8 cellular contexts compared by ENCODE assay signal in genomic region chr15:74434260-74434915, GRCh38. TPM values are rescaled to one million over a fixed set of nuclear protein-coding genes. Genes with fewer than 3 reads are reported as not detected.
DNase-seq lines count a peak whose midpoint lies in the region; ATAC-seq lines count a peak whose summit lies in the region.

No MANE protein-coding gene starts in this region.

- no peaks in the 10 kb centered on the region for H3K27me3 ChIP-seq in skeletal muscle satellite cell (ENCODE audit: control insufficient read depth, insufficient read depth, low read length)

- H3K9ac ChIP-seq in skeletal muscle satellite cell (ENCODE audit: low read depth, low read length) = peak overlapping the region; percentile 91

- H3K27me3 Mint-ChIP-seq in T-helper 17 cell = no peaks in the 10 kb centered on the region

- H3K36me3 ChIP-seq in skeletal muscle satellite cell (ENCODE audit: insufficient read depth, low read length) = peaks cover 5% of the 10 kb centered on the region

- intact Hi-C loops in Right ventricle myocardium superior (cut with DNase I) = no loop called here

- H3K27ac Mint-ChIP-seq in T-helper 17 cell = no peak overlapping the region

- H3K4me1 ChIP-seq in skeletal muscle satellite cell (ENCODE audit: control insufficient read depth, insufficient read depth, low read length) = peaks cover 40% of the 10 kb centered on the region

- peak overlapping the region; percentile 95 for H3K4me3 ChIP-seq in skeletal muscle satellite cell (ENCODE audit: low read length)

- DNase-seq in T-helper 17 cell (no peak), Right ventricle myocardium superior (no peak), hepatic stellate cell (ENCODE audit: low spot score) (no peak), 8988T (no peak), A172 (ENCODE audit: low spot score) (no peak)

- ATAC-seq in GM21447 (IDR thresholded peaks at IDR 0.05; ENCODE audit: unreplicated experiment) (peak; percentile 7), T-helper 17 cell (no peak), Right ventricle myocardium superior (ENCODE audit: poor library complexity) (peak; percentile 13), HG03039 (IDR thresholded peaks at IDR 0.05; ENCODE audit: unreplicated experiment) (no peak)

- peak overlapping the region; percentile 85 for H3K4me3 Mint-ChIP-seq in T-helper 17 cell

- H3K9me3 ChIP-seq in T-helper 17 cell (ENCODE audit: control insufficient read depth, low read length, poor library complexity, severe bottlenecking) (no peaks in the 10 kb centered on the region), skeletal muscle satellite cell (replicated peaks; ENCODE audit: low read length) (no peaks in the 10 kb centered on the region)

- H3K4me1 Mint-ChIP-seq in T-helper 17 cell = peaks cover 18% of the 10 kb centered on the region

- H3K36me3 Mint-ChIP-seq in T-helper 17 cell (ENCODE audit: low read depth) = no peaks in the 10 kb centered on the region

- peak overlapping the region; percentile 88 for H3K4me2 ChIP-seq in skeletal muscle satellite cell (ENCODE audit: low read length)

RNA-seq across cellular contexts. Expression of gene SEMA7A, which starts 0.6 kb away (rescaled TPM):
- total RNA-seq in T-helper 17 cell = 1 to 10 TPM; 2.2 to 3.6 TPM
- total RNA-seq in Right ventricle myocardium superior = 1.2 TPM
- total RNA-seq in skeletal muscle satellite cell (2012; rRNA removed) = 44.1 and 94.4 TPM in 2 replicates
- 12.6 and 14.3 TPM in 2 replicates for total RNA-seq in A172 (2014; rRNA removed; shearing (Covaris generic))

RNA-seq across cellular contexts. Expression of gene UBL7, which starts 26.6 kb away (rescaled TPM):
- 10 to 100 TPM; 28.0 to 28.2 TPM for total RNA-seq in T-helper 17 cell
- 44.6 TPM for total RNA-seq in Right ventricle myocardium superior
- total RNA-seq in skeletal muscle satellite cell (2012; rRNA removed) = 37.0 and 43.7 TPM in 2 replicates
- 102 and 137 TPM in 2 replicates for total RNA-seq in A172 (2014; rRNA removed; shearing (Covaris generic))

Comparison
In these comparisons a context has a peak if more than half of its experiments do, and no peak if none do; other contexts are left out.
1. ATAC-seq: peak in GM21447 (single experiment) and Right ventricle myocardium superior (single experiment); none in T-helper 17 cell (single experiment) and HG03039 (single experiment).